ENCODE assay signal across 18 cellular contexts in the genomic region with DNA sequence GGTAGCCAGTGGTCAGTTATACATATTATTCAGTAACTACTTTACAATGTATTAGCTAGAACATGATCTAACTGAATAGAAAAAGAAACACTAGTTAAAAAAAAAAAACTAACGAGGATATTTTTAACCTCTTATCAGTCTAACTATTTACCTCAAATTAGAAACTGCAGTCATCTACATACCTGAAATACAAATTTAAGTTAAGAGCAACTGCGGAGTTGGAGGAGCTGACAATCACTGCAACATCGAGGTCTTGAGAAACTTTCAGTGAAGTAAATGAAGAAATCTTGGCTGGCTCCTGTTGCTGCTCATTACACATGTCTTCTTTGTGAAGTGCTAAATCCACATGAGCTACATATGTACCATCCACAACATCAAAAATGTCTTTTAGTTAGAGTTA. TPM values are rescaled to one million over a fixed set of nuclear protein-coding genes. Genes with fewer than 3 reads are reported as not detected.
DNase-seq lines count a peak whose midpoint lies in the region; ATAC-seq, FAIRE-seq and TF ChIP-seq lines count a peak whose summit lies in the region.
"Had no signal": no experiment of that assay in that cellular context is flagged by ENCODE, and none has a peak within 500 bp of the region (broad histone marks: within the 10 kb centered on the region; RNA-seq: fewer than 3 reads in every experiment).

No MANE protein-coding gene starts in this region.

- H3K4me3 ChIP-seq in cardiac muscle cell (no peak overlapping the region), right cardiac atrium (ENCODE audit: low read length) (no peak overlapping the region), gastrocnemius medialis (no peak overlapping the region)
- H3K4me3 ChIP-seq: A549 had no signal

- DNase-seq in cardiac muscle cell (ENCODE audit: low read depth in 1 of 2, low spot score in 1 of 2): no peak
- DNase-seq in right cardiac atrium: no peak
- DNase-seq in GM12892 (ENCODE audit: insufficient read length): no peak
- no peak for DNase-seq in gastrocnemius medialis
- DNase-seq in substantia nigra (lab: John Stamatoyannopoulos, UW): no peak
- DNase-seq: BE2C; CD8-positive, alpha-beta T cell; COR-L47; DMS153; DMS79 treated with DMSO at 0.1 percent for 48 hours; EL had no signal

- TF ChIP-seq CTCF in cardiac muscle cell (IDR thresholded peaks at IDR 0.05; ENCODE audit: low read depth, low read length) (no peak), gastrocnemius medialis (IDR thresholded peaks at IDR 0.05 in 4 of 5, conservative IDR thresholded peaks at IDR 0.05 in 1 of 5) (no peak)

- H3K36me3 ChIP-seq in cardiac muscle cell (peaks cover 35% of the 10 kb centered on the region), gastrocnemius medialis (peaks cover 0 to 61% of the 10 kb centered on the region in 2 donors)

- 65% methylated on average over 3 of the region's 3 CpGs for WGBS in right cardiac atrium

- H3K4me1 ChIP-seq in cardiac muscle cell (ENCODE audit: low read depth): peaks cover 16% of the 10 kb centered on the region
- H3K4me1 ChIP-seq in right cardiac atrium (ENCODE audit: control insufficient read depth, insufficient read depth, low read length): no peaks in the 10 kb centered on the region
- H3K4me1 ChIP-seq in gastrocnemius medialis: peaks cover 16 to 18% of the 10 kb centered on the region in 2 donors
- H3K4me1 ChIP-seq: BE2C had no signal

- no peaks in the 10 kb centered on the region for H3K9me3 ChIP-seq in cardiac muscle cell (ENCODE audit: low read depth)
- no peaks in the 10 kb centered on the region for H3K9me3 ChIP-seq in right cardiac atrium (ENCODE audit: control insufficient read depth, low read length)
- no peaks in the 10 kb centered on the region for H3K9me3 ChIP-seq in gastrocnemius medialis
- H3K9me3 ChIP-seq: A549, BE2C had no signal

- in situ Hi-C loops in gastrocnemius medialis (cut with MboI; ENCODE audit: low sequenced_read_pairs in 4 of 4): no loop called here

- H3K27me3 ChIP-seq in cardiac muscle cell (no peaks in the 10 kb centered on the region), right cardiac atrium (ENCODE audit: control insufficient read depth, insufficient read depth) (no peaks in the 10 kb centered on the region), gastrocnemius medialis (no peaks in the 10 kb centered on the region)
- H3K27me3 ChIP-seq: BE2C had no signal

- ATAC-seq in right cardiac atrium (no peak), gastrocnemius medialis (peak in 1 of 2 donors; percentile 97), GM18868 (IDR thresholded peaks at IDR 0.05; ENCODE audit: unreplicated experiment) (no peak)
- ATAC-seq: A549; CD8-positive, alpha-beta T cell; HCT116 had no signal

- TF ChIP-seq POLR2A in GM12892 (IDR thresholded peaks at IDR 0.05; ENCODE audit: low read depth, low read length) (no peak), gastrocnemius medialis (IDR thresholded peaks at IDR 0.05) (no peak)

- H3K27ac ChIP-seq in cardiac muscle cell: peak overlapping the region; percentile 80
- H3K27ac ChIP-seq in right cardiac atrium (ENCODE audit: low read length): no peak overlapping the region
- peak overlapping the region; percentile 7 to 71 (median 40) for H3K27ac ChIP-seq in gastrocnemius medialis
- H3K27ac ChIP-seq in substantia nigra (ENCODE audit: low read depth, low read length, poor library complexity, severe bottlenecking): no peak overlapping the region
- H3K27ac ChIP-seq: A549, C4-2B, HL-60 had no signal

- peak; percentile 6 for FAIRE-seq in A204.1 (lab: Jason Lieb, UNC)
- FAIRE-seq in GM12892 (lab: Jason Lieb, UNC): peak; percentile 50
- FAIRE-seq: A549, D721Med had no signal

- intact Hi-C loops in right cardiac atrium (cut with DNase I) (no loop called here), gastrocnemius medialis (cut with DNase I; ENCODE audit: low total_unique reads) (no loop called here)

RNA-seq across cellular contexts. Expression of gene SPG11, which starts 6.5 kb away (rescaled TPM):
- total RNA-seq in cardiac muscle cell (46.4 and 65.1 TPM in 2 replicates), right cardiac atrium (10 to 100 TPM; 38.8 to 45.7 (median 42.4) TPM), gastrocnemius medialis (10 to 100 TPM; 32.8 to 51.7 (median 43.2) TPM)
- polyA plus RNA-seq in cardiac muscle cell (15.7 and 30.3 TPM in 2 replicates), right cardiac atrium (15.0 TPM)
- 47.6 TPM for polyA plus RNA-seq in GM12892 (2012; ENCODE audit: missing spikeins)

RNA-seq across cellular contexts. Expression of gene PATL2, which starts 54.2 kb away (rescaled TPM):
- total RNA-seq in cardiac muscle cell (0.33 TPM in 1 of 2 replicates, not detected in the other), right cardiac atrium (1 to 10 TPM; 2.4 to 6.6 (median 3.9) TPM), gastrocnemius medialis (under 1 TPM in 1 of 4 donors, not detected in 3; 0.13 TPM)
- polyA plus RNA-seq in cardiac muscle cell (0.49 TPM in 1 of 2 replicates, not detected in the other), right cardiac atrium (8.3 TPM)
- 12.6 TPM for polyA plus RNA-seq in GM12892 (2012; ENCODE audit: missing spikeins)

RNA-seq across cellular contexts. Expression of gene B2M, which starts 54.4 kb away (rescaled TPM):
- total RNA-seq in cardiac muscle cell: 170 and 414 TPM in 2 replicates
- polyA plus RNA-seq in cardiac muscle cell: 597 and 759 TPM in 2 replicates
- 1,000 to 10,000 TPM; 1,377 to 1,599 (median 1,490) TPM for total RNA-seq in right cardiac atrium
- 2,022 TPM for polyA plus RNA-seq in right cardiac atrium
- polyA plus RNA-seq in GM12892 (2012; ENCODE audit: missing spikeins): 10,745 TPM
- total RNA-seq in gastrocnemius medialis: 1,000 to 10,000 TPM in 2 of 4 donors, 100 to 1,000 TPM in 2; 787 to 1,106 (median 928) TPM

Comparison
In these comparisons a context has a peak if more than half of its experiments do, and no peak if none do; other contexts are left out.
1. H3K27ac ChIP-seq: peak in cardiac muscle cell (single experiment) and gastrocnemius medialis (4 of 4); none in right cardiac atrium (single experiment) and substantia nigra (single experiment).